Comparison of ENCODE assay signal across 10 cellular contexts in genomic region chr6:135901776-135902524, GRCh38. TPM values are rescaled to one million over a fixed set of nuclear protein-coding genes. Genes with fewer than 3 reads are reported as not detected.
A peak's percentile ranks its signal among the peaks of the same experiment; 100 is the strongest.
DNase-seq lines count a peak whose midpoint lies in the region; ATAC-seq and TF ChIP-seq lines count a peak whose summit lies in the region.
"Had no signal": no experiment of that assay in that cellular context is flagged by ENCODE, and none has a peak within 500 bp of the region (broad histone marks: within the 10 kb centered on the region; RNA-seq: fewer than 3 reads in every experiment).

No MANE protein-coding gene starts in this region.

- peak overlapping the region; percentile 14 for H3K4me3 ChIP-seq in right cardiac atrium (ENCODE audit: low read length)
- peak overlapping the region in 1 of 3 donors; percentile 23 for H3K4me3 ChIP-seq in skeletal muscle tissue (ENCODE audit: low read length in 3 of 3)

- H3K27ac ChIP-seq in right cardiac atrium (ENCODE audit: low read length) (peak overlapping the region; percentile 67), skeletal muscle tissue (ENCODE audit: low read depth, low read length) (peak overlapping the region; percentile 28)

- H3K27me3 Mint-ChIP-seq in effector memory CD8-positive, alpha-beta T cell, result peaks cover 0 to 2% of the 10 kb centered on the region in 2 donors
- H3K27me3 Mint-ChIP-seq: activated B cell treated with CpG ODN at 0.5 μM for 24 hours had no signal

- no peaks in the 10 kb centered on the region for H3K9me3 Mint-ChIP-seq in effector memory CD8-positive, alpha-beta T cell

- no peaks in the 10 kb centered on the region for H3K36me3 Mint-ChIP-seq in effector memory CD8-positive, alpha-beta T cell (ENCODE audit: insufficient read depth)

- intact Hi-C loops in right cardiac atrium (cut with DNase I), result no loop called here

- no peaks in the 10 kb centered on the region for H3K9me3 ChIP-seq in right cardiac atrium (ENCODE audit: control insufficient read depth, low read length)
- H3K9me3 ChIP-seq in skeletal muscle tissue (ENCODE audit: control insufficient read depth in 3 of 3, low read length in 3 of 3), result no peaks in the 10 kb centered on the region

- no peak overlapping the region for H3K27ac Mint-ChIP-seq in effector memory CD8-positive, alpha-beta T cell
- H3K27ac Mint-ChIP-seq: activated B cell treated with CpG ODN at 0.5 μM for 24 hours had no signal

- H3K9ac ChIP-seq in skeletal muscle tissue (ENCODE audit: low read depth in 1 of 3, low read length in 3 of 3), result no peak overlapping the region

- H3K4me1 ChIP-seq in right cardiac atrium (ENCODE audit: control insufficient read depth, insufficient read depth, low read length), result no peaks in the 10 kb centered on the region
- peaks cover 4 to 8% (median 4%) of the 10 kb centered on the region in 3 donors for H3K4me1 ChIP-seq in skeletal muscle tissue (ENCODE audit: control insufficient read depth in 3 of 3, insufficient read depth in 3 of 3, low read length in 3 of 3)

- peak; percentile 58 for DNase-seq in GM04504 (ENCODE audit: low read depth)
- peak; percentile 72 for DNase-seq in astrocyte of the hippocampus (ENCODE audit: low read depth, low spot score)
- peak; percentile 58 to 77 (median 73) for DNase-seq in right cardiac atrium
- no peak for DNase-seq in iPS-NIHi7 (ENCODE audit: extremely low spot score)
- DNase-seq in effector memory CD8-positive, alpha-beta T cell, result no peak
- no peak for DNase-seq in GM10266 (ENCODE audit: extremely low spot score)
- DNase-seq in SHP77 (lab: John Stamatoyannopoulos, UW), result no peak
- DNase-seq: activated B cell treated with CpG ODN at 0.5 μM for 24 hours, NCI-H510A treated with DMSO at 0.1 percent for 48 hours had no signal

- peaks cover 0 to 1% of the 10 kb centered on the region in 2 donors for H3K4me1 Mint-ChIP-seq in effector memory CD8-positive, alpha-beta T cell (ENCODE audit: low read depth in 2 of 2)

- TF ChIP-seq CTCF in GM10266 (IDR thresholded peaks at IDR 0.05; ENCODE audit: control insufficient read depth, insufficient read depth, low read depth, missing control alignments), result no peak

- peak; percentile 92 for ATAC-seq in right cardiac atrium
- ATAC-seq in effector memory CD8-positive, alpha-beta T cell (replicated peaks), result no peak

- 26% methylated on average over 6 of the region's 6 CpGs for WGBS in right cardiac atrium

- no peaks in the 10 kb centered on the region for H3K36me3 ChIP-seq in skeletal muscle tissue (ENCODE audit: control insufficient read depth in 3 of 3, insufficient read depth in 3 of 3, low read length in 3 of 3)

- H3K27me3 ChIP-seq in right cardiac atrium (ENCODE audit: control insufficient read depth, insufficient read depth) (no peaks in the 10 kb centered on the region), skeletal muscle tissue (ENCODE audit: control insufficient read depth in 3 of 3, insufficient read depth in 3 of 3, low read length in 3 of 3) (no peaks in the 10 kb centered on the region)

- H3K4me3 Mint-ChIP-seq in effector memory CD8-positive, alpha-beta T cell, result no peak overlapping the region
- H3K4me3 Mint-ChIP-seq: activated B cell treated with CpG ODN at 0.5 μM for 24 hours had no signal

RNA-seq across cellular contexts. Expression of gene PDE7B, which starts 50.4 kb away (rescaled TPM):
- total RNA-seq in right cardiac atrium, result 10 to 100 TPM in 1 of 4 donors, 1 to 10 TPM in 3; 6.4 to 11.6 (median 8.3) TPM
- 2.9 TPM for polyA plus RNA-seq in right cardiac atrium
- total RNA-seq in skeletal muscle tissue, result 13.6 TPM

Comparison
In these comparisons a context has a peak if more than half of its experiments do, and no peak if none do; other contexts are left out.
1. DNase-seq: peak in GM04504 (single experiment), astrocyte of the hippocampus (single experiment) and right cardiac atrium (3 of 3); none in iPS-NIHi7 (single experiment), effector memory CD8-positive, alpha-beta T cell (0 of 3), GM10266 (single experiment) and SHP77 (0 of 2).